8 cellular contexts compared by ENCODE assay signal in the genomic region with DNA sequence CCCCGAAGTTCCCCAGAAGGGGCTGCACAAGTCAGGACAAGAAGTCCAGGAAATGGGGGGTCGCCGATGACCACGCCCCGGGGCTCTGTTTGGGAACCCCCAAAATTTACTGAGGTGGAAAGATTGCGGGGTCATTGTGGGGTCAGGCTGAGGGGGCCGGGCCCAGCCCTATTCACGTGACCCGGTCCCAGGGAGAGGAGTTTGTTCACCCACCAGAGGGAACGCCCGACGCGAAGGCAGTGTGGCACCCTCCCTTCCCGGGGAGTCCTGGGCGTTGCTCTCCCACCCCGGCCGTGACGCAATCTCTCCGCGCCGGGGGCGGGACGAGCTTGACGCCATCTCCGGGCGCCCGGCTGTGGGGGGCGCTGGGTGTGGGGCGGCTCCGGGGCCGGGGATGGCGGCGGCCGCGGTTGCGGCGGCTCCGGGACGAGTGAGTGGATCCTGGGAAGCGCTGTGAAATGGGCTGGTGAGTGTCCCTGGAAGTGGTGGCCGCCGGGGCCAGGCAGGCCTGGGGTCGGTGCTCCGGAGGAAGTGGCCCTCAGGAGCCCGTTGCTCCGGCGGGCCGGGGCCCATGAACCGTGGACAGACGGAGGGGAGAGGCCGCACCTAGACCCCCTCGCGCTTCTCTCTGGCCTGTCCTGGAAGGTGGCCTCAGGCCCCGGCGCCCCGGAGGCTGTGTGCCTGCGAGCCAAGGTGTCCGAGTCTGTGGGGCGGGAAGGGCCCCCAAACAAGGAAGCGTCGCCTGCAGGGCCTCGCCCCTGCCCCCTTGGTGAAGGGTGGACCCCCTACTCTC. TPM values are rescaled to one million over a fixed set of nuclear protein-coding genes. Genes with fewer than 3 reads are reported as not detected.
DNase-seq lines count a peak whose midpoint lies in the region; ATAC-seq, FAIRE-seq and TF ChIP-seq lines count a peak whose summit lies in the region.

A gene with protein sequence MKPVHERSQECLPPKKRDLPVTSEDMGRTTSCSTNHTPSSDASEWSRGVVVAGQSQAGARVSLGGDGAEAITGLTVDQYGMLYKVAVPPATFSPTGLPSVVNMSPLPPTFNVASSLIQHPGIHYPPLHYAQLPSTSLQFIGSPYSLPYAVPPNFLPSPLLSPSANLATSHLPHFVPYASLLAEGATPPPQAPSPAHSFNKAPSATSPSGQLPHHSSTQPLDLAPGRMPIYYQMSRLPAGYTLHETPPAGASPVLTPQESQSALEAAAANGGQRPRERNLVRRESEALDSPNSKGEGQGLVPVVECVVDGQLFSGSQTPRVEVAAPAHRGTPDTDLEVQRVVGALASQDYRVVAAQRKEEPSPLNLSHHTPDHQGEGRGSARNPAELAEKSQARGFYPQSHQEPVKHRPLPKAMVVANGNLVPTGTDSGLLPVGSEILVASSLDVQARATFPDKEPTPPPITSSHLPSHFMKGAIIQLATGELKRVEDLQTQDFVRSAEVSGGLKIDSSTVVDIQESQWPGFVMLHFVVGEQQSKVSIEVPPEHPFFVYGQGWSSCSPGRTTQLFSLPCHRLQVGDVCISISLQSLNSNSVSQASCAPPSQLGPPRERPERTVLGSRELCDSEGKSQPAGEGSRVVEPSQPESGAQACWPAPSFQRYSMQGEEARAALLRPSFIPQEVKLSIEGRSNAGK (plus strand): TSS at position 338 of the 793 bp plus-strand sequence. CDS start 3,765 bp downstream, outside the sequence.

- peak; percentile 93 for DNase-seq in GM12891 (ENCODE audit: insufficient read length, low spot score)
- peak; percentile 67 for DNase-seq in NCI-H128 (lab: John Stamatoyannopoulos, UW; ENCODE audit: unreplicated experiment)
- DNase-seq in T-helper 1 cell: peak; percentile 81 to 91 (median 88)
- peak; percentile 90 to 94 (median 93) for DNase-seq in adrenal gland
- peak; percentile 93 for DNase-seq in left cardiac atrium
- DNase-seq in posterior vena cava (ENCODE audit: low spot score): peak; percentile 96
- peak; percentile 90 to 99 for DNase-seq in upper lobe of left lung

- H3K27ac ChIP-seq in adrenal gland: peak within 1 kb of the TSS; percentile 66 to 84 (median 81)
- H3K27ac ChIP-seq in upper lobe of left lung: peak within 1 kb of the TSS; percentile 88 to 94 (median 92)

- TF ChIP-seq EP300 in upper lobe of left lung (IDR thresholded peaks at IDR 0.05): peak in 1 of 4 donors; percentile 80

- peak in 1 of 6 experiments; percentile 13 for TF ChIP-seq CTCF in adrenal gland (IDR thresholded peaks at IDR 0.05)
- peak in 5 of 6 experiments; percentile 9 to 39 (median 34) for TF ChIP-seq CTCF in upper lobe of left lung (IDR thresholded peaks at IDR 0.05)

- ATAC-seq in HG02759 (IDR thresholded peaks at IDR 0.05; ENCODE audit: unreplicated experiment) (peak; percentile 81), left cardiac atrium (peak; percentile 98), upper lobe of left lung (ENCODE audit: low FRiP score in 2 of 2) (peak; percentile 98 to 99)

- peak; percentile 94 for FAIRE-seq in GM12891 (lab: Jason Lieb, UNC)

- WGBS in adrenal gland, 4 donors: 0 to 4% (median 1%) methylated on average over 8 to 62 of the region's 62 CpGs
- WGBS in upper lobe of left lung, 2 donors: 0 to 2% methylated on average over 7 to 10 of the region's 62 CpGs

- H3K27me3 ChIP-seq in adrenal gland (no peaks in the 10 kb centered on the region), upper lobe of left lung (no peaks in the 10 kb centered on the region)

- TF ChIP-seq POLR2A in GM12891 (IDR thresholded peaks at IDR 0.05; ENCODE audit: low read depth, low read length) (peak; percentile 83), adrenal gland (IDR thresholded peaks at IDR 0.05) (peak; percentile 69 to 86), upper lobe of left lung (IDR thresholded peaks at IDR 0.05) (peak; percentile 24 to 93 (median 88))

- H3K4me3 ChIP-seq in adrenal gland: peak within 1 kb of the TSS; percentile 80 to 94 (median 86)
- peak within 1 kb of the TSS; percentile 83 to 100 (median 97) for H3K4me3 ChIP-seq in upper lobe of left lung

- H3K9me3 ChIP-seq in adrenal gland (replicated peaks in 1 of 3) (no peaks in the 10 kb centered on the region), upper lobe of left lung (no peaks in the 10 kb centered on the region)

- H3K36me3 ChIP-seq in adrenal gland (replicated peaks in 1 of 2) (peaks cover 0 to 29% of the 10 kb centered on the region in 2 donors), upper lobe of left lung (peaks cover 10 to 31% (median 25%) of the 10 kb centered on the region in 4 donors)

- H3K4me1 ChIP-seq in adrenal gland (replicated peaks in 1 of 2) (peaks cover 5 to 15% of the 10 kb centered on the region in 2 donors), upper lobe of left lung (peaks cover 12 to 20% (median 15%) of the 10 kb centered on the region in 4 donors)

- intact Hi-C loops in adrenal gland (cut with DNase I): no loop called here
- intact Hi-C loops in left cardiac atrium (cut with DNase I): loop anchor here in 1 of 2 donors (5.0 kb wide), 1 partner anchor 39 kb away; a partner anchor contains a TSS
- intact Hi-C loops in posterior vena cava (cut with DNase I): loop anchor here in 1 of 2 donors (5.0 kb wide), 1 partner anchor 34 kb away; no protein-coding TSS in a partner anchor

TF ChIP-seq in GM12891, 5 proteins besides CTCF, POLR2A, EP300 and RAD21:
- peak; percentile 60; the same call in 1 of the 2 replicates for TF ChIP-seq TAF1 (IDR thresholded peaks at IDR 0.05; ENCODE audit: low read depth, low read length)
- no peak for TF ChIP-seq SPI1 (IDR thresholded peaks at IDR 0.05; ENCODE audit: low read depth, low read length)
- peak; percentile 36; the same call in 1 of the 2 replicates for TF ChIP-seq POU2F2 (IDR thresholded peaks at IDR 0.05; ENCODE audit: low read depth, low read length)
- peak; percentile 78 for TF ChIP-seq POLR2AphosphoS5 (IDR thresholded peaks at IDR 0.05; ENCODE audit: low read depth, low read length)
- TF ChIP-seq PAX5 (IDR thresholded peaks at IDR 0.05; ENCODE audit: insufficient read depth, low read length, severe bottlenecking): peak; percentile 47
TF ChIP-seq in GM12891: peak in this region for 4.

RNA-seq across cellular contexts. Expression of the gene that starts here (rescaled TPM):
- polyA plus RNA-seq in GM12891 (2012; ENCODE audit: low read depth, missing spikeins): 11.0 TPM
- 10 to 100 TPM; 14.9 to 27.1 (median 21.3) TPM for total RNA-seq in adrenal gland
- polyA plus RNA-seq in adrenal gland: 10 to 100 TPM in 1 of 3 donors, 1 to 10 TPM in 2; 4.9 to 14.5 (median 6.7) TPM
- 10 to 100 TPM; 16.8 to 21.4 TPM for total RNA-seq in left cardiac atrium
- total RNA-seq in posterior vena cava: 10 to 100 TPM; 26.5 to 26.9 TPM
- total RNA-seq in upper lobe of left lung: 10 to 100 TPM; 22.0 to 31.2 (median 29.1) TPM

Comparison
In these comparisons a context has a peak if more than half of its experiments do, and no peak if none do; other contexts are left out.
1. Peak in every context shown above with its lines: DNase-seq, ATAC-seq, H3K4me3 ChIP-seq and H3K27ac ChIP-seq.